In the genomic region with DNA sequence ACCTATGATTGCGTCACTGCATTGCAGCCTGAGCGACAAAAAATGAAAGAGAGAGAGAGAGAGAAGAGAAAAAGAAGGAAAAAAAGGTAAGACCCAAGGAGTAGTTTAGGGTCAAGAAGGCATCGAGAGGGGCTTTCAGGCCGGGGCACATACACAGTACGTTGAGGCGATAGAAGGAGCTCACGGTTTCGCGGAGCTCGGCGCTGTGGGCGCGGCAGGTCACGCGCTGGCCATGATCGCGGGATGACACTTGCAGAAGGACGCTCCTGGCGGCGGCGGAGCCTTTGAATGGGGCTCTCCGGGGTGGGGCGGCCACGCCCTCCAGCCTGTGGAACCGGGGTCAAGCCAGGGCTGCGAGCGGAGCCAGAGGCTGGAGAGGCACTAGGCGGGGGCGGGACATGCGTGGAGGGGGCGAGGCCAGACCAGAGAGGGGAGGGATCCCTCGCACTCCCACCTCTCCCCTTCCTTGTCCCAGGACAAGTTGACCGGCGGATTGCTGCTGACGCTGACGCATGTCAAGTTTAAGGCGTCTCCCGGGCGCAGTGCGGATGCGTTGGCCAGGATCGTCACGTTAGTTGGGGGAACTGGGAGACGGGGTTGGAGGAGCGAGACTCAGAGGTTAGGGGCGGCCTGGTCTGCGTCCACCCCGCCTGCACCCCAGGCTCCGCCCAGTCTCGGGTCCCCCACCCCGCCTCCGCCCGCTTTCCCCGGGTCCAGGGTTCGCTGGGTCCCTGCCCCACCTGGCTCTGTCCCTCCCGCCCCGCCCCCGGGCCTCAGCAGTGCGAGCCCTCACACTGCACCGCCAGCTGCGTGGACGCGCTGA, we compare ENCODE assay signal across 1 cellular context.
TF ChIP-seq lines count a peak whose summit lies in the region.

No MANE protein-coding gene starts in this region.

TF ChIP-seq in HepG2, 621 proteins besides CTCF, POLR2A, EP300 and RAD21 (continued from another document and continues in another):
- TF ChIP-seq, protein P1, sequence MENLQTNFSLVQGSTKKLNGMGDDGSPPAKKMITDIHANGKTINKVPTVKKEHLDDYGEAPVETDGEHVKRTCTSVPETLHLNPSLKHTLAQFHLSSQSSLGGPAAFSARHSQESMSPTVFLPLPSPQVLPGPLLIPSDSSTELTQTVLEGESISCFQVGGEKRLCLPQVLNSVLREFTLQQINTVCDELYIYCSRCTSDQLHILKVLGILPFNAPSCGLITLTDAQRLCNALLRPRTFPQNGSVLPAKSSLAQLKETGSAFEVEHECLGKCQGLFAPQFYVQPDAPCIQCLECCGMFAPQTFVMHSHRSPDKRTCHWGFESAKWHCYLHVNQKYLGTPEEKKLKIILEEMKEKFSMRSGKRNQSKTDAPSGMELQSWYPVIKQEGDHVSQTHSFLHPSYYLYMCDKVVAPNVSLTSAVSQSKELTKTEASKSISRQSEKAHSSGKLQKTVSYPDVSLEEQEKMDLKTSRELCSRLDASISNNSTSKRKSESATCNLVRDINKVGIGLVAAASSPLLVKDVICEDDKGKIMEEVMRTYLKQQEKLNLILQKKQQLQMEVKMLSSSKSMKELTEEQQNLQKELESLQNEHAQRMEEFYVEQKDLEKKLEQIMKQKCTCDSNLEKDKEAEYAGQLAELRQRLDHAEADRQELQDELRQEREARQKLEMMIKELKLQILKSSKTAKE (CRISPR knock-in tag; IDR thresholded peaks at IDR 0.05; ENCODE audit: borderline replicate concordance), result 0 out of 2 replicates have a peak, but pooled peaks have one; percentile 91
- TF ChIP-seq ZBTB7B (CRISPR knock-in tag; IDR thresholded peaks at IDR 0.05) (no peak), RARG (CRISPR knock-in tag; IDR thresholded peaks at IDR 0.05; ENCODE audit: low read depth) (no peak), KDM3A (CRISPR knock-in tag; IDR thresholded peaks at IDR 0.05; ENCODE audit: low read depth) (no peak), REPIN1 (CRISPR knock-in tag; IDR thresholded peaks at IDR 0.05; ENCODE audit: borderline replicate concordance, low read depth) (no peak), NR2F2 (IDR thresholded peaks at IDR 0.05; ENCODE audit: borderline replicate concordance, low read depth) (no peak), CHD4 (IDR thresholded peaks at IDR 0.05; ENCODE audit: borderline replicate concordance, low read length) (no peak), ZNF678 (CRISPR knock-in tag; IDR thresholded peaks at IDR 0.05) (no peak; the same call in 1 of the 2 replicates), YY1 (IDR thresholded peaks at IDR 0.05; ENCODE audit: insufficient read depth, insufficient replicate concordance, low read depth, low read length) (no peak), ZNF83 (CRISPR knock-in tag; IDR thresholded peaks at IDR 0.05; ENCODE audit: borderline replicate concordance) (no peak; the same call in 1 of the 2 replicates), PCBP2 (optimal IDR thresholded peaks at IDR 0.05; ENCODE audit: low read depth, low read length, poor library complexity, severe bottlenecking) (no peak), ZNF496 (CRISPR knock-in tag; IDR thresholded peaks at IDR 0.05; ENCODE audit: insufficient replicate concordance) (no peak), CREB1 (IDR thresholded peaks at IDR 0.05) (no peak), CREB1 (CRISPR knock-in tag; IDR thresholded peaks at IDR 0.05) (no peak), HOXA3 (CRISPR knock-in tag; IDR thresholded peaks at IDR 0.05) (peak; percentile 24; the same call in 1 of the 2 replicates), IKZF1 (IDR thresholded peaks at IDR 0.05) (no peak), HNRNPUL1 (IDR thresholded peaks at IDR 0.05; ENCODE audit: low read depth, low read length) (no peak), ESRRA (CRISPR knock-in tag; IDR thresholded peaks at IDR 0.05; ENCODE audit: low read depth) (no peak), SAP130 (CRISPR knock-in tag; IDR thresholded peaks at IDR 0.05; ENCODE audit: low read depth) (peak; percentile 41; the same call in 1 of the 2 replicates), NKX3-1 (CRISPR knock-in tag; IDR thresholded peaks at IDR 0.05) (no peak), RXRB (CRISPR knock-in tag; IDR thresholded peaks at IDR 0.05; ENCODE audit: borderline replicate concordance) (peak; percentile 71), ZNF333 (CRISPR knock-in tag; IDR thresholded peaks at IDR 0.05; ENCODE audit: borderline replicate concordance) (no peak), ZNF616 (CRISPR knock-in tag; IDR thresholded peaks at IDR 0.05; ENCODE audit: low read depth) (no peak), ZSCAN12 (CRISPR knock-in tag; IDR thresholded peaks at IDR 0.05) (no peak), ZNF24 (IDR thresholded peaks at IDR 0.05) (no peak), ZNF724P (CRISPR knock-in tag; IDR thresholded peaks at IDR 0.05; ENCODE audit: borderline replicate concordance) (0 out of 2 replicates have a peak, but pooled peaks have one; percentile 26), ZNF235 (CRISPR knock-in tag; IDR thresholded peaks at IDR 0.05; ENCODE audit: borderline replicate concordance) (no peak), MXD4 (CRISPR knock-in tag; IDR thresholded peaks at IDR 0.05) (0 out of 2 replicates have a peak, but pooled peaks have one; percentile 62), ZEB1 (IDR thresholded peaks at IDR 0.05; ENCODE audit: insufficient replicate concordance, low read depth) (no peak), FLYWCH1 (CRISPR knock-in tag; IDR thresholded peaks at IDR 0.05) (no peak), AGO2 (optimal IDR thresholded peaks at IDR 0.05; ENCODE audit: low read depth, low read length) (no peak)
- TF ChIP-seq, protein P2, sequence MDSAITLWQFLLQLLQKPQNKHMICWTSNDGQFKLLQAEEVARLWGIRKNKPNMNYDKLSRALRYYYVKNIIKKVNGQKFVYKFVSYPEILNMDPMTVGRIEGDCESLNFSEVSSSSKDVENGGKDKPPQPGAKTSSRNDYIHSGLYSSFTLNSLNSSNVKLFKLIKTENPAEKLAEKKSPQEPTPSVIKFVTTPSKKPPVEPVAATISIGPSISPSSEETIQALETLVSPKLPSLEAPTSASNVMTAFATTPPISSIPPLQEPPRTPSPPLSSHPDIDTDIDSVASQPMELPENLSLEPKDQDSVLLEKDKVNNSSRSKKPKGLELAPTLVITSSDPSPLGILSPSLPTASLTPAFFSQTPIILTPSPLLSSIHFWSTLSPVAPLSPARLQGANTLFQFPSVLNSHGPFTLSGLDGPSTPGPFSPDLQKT (CRISPR knock-in tag; IDR thresholded peaks at IDR 0.05; ENCODE audit: borderline replicate concordance), result no peak
- TF ChIP-seq, protein P3, sequence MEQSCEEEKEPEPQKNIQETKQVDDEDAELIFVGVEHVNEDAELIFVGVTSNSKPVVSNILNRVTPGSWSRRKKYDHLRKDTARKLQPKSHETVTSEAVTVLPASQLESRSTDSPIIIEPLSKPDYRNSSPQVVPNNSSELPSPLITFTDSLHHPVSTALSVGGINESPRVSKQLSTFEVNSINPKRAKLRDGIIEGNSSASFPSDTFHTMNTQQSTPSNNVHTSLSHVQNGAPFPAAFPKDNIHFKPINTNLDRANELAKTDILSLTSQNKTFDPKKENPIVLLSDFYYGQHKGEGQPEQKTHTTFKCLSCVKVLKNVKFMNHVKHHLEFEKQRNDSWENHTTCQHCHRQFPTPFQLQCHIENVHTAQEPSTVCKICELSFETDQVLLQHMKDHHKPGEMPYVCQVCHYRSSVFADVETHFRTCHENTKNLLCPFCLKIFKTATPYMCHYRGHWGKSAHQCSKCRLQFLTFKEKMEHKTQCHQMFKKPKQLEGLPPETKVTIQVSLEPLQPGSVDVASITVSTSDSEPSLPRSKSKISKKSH (CRISPR knock-in tag; IDR thresholded peaks at IDR 0.05; ENCODE audit: borderline replicate concordance), result no peak
- TF ChIP-seq, protein P4, sequence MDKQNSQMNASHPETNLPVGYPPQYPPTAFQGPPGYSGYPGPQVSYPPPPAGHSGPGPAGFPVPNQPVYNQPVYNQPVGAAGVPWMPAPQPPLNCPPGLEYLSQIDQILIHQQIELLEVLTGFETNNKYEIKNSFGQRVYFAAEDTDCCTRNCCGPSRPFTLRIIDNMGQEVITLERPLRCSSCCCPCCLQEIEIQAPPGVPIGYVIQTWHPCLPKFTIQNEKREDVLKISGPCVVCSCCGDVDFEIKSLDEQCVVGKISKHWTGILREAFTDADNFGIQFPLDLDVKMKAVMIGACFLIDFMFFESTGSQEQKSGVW (CRISPR knock-in tag; IDR thresholded peaks at IDR 0.05; ENCODE audit: borderline replicate concordance), result no peak
- TF ChIP-seq, protein P5, sequence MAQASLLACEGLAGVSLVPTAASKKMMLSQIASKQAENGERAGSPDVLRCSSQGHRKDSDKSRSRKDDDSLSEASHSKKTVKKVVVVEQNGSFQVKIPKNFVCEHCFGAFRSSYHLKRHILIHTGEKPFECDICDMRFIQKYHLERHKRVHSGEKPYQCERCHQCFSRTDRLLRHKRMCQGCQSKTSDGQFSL (CRISPR knock-in tag; IDR thresholded peaks at IDR 0.05), result no peak
- TF ChIP-seq, protein P6, sequence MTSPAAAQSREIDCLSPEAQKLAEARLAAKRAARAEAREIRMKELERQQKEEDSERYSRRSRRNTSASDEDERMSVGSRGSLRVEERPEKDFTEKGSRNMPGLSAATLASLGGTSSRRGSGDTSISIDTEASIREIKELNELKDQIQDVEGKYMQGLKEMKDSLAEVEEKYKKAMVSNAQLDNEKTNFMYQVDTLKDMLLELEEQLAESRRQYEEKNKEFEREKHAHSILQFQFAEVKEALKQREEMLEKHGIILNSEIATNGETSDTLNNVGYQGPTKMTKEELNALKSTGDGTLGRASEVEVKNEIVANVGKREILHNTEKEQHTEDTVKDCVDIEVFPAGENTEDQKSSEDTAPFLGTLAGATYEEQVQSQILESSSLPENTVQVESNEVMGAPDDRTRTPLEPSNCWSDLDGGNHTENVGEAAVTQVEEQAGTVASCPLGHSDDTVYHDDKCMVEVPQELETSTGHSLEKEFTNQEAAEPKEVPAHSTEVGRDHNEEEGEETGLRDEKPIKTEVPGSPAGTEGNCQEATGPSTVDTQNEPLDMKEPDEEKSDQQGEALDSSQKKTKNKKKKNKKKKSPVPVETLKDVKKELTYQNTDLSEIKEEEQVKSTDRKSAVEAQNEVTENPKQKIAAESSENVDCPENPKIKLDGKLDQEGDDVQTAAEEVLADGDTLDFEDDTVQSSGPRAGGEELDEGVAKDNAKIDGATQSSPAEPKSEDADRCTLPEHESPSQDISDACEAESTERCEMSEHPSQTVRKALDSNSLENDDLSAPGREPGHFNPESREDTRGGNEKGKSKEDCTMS (CRISPR knock-in tag; conservative IDR thresholded peaks at IDR 0.05), result no peak
- TF ChIP-seq, protein P7, sequence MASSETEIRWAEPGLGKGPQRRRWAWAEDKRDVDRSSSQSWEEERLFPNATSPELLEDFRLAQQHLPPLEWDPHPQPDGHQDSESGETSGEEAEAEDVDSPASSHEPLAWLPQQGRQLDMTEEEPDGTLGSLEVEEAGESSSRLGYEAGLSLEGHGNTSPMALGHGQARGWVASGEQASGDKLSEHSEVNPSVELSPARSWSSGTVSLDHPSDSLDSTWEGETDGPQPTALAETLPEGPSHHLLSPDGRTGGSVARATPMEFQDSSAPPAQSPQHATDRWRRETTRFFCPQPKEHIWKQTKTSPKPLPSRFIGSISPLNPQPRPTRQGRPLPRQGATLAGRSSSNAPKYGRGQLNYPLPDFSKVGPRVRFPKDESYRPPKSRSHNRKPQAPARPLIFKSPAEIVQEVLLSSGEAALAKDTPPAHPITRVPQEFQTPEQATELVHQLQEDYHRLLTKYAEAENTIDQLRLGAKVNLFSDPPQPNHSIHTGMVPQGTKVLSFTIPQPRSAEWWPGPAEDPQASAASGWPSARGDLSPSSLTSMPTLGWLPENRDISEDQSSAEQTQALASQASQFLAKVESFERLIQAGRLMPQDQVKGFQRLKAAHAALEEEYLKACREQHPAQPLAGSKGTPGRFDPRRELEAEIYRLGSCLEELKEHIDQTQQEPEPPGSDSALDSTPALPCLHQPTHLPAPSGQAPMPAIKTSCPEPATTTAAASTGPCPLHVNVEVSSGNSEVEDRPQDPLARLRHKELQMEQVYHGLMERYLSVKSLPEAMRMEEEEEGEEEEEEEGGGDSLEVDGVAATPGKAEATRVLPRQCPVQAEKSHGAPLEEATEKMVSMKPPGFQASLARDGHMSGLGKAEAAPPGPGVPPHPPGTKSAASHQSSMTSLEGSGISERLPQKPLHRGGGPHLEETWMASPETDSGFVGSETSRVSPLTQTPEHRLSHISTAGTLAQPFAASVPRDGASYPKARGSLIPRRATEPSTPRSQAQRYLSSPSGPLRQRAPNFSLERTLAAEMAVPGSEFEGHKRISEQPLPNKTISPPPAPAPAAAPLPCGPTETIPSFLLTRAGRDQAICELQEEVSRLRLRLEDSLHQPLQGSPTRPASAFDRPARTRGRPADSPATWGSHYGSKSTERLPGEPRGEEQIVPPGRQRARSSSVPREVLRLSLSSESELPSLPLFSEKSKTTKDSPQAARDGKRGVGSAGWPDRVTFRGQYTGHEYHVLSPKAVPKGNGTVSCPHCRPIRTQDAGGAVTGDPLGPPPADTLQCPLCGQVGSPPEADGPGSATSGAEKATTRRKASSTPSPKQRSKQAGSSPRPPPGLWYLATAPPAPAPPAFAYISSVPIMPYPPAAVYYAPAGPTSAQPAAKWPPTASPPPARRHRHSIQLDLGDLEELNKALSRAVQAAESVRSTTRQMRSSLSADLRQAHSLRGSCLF (CRISPR knock-in tag; IDR thresholded peaks at IDR 0.05; ENCODE audit: borderline replicate concordance), result no peak
- TF ChIP-seq, protein P8, sequence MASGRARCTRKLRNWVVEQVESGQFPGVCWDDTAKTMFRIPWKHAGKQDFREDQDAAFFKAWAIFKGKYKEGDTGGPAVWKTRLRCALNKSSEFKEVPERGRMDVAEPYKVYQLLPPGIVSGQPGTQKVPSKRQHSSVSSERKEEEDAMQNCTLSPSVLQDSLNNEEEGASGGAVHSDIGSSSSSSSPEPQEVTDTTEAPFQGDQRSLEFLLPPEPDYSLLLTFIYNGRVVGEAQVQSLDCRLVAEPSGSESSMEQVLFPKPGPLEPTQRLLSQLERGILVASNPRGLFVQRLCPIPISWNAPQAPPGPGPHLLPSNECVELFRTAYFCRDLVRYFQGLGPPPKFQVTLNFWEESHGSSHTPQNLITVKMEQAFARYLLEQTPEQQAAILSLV (CRISPR knock-in tag; IDR thresholded peaks at IDR 0.05; ENCODE audit: borderline replicate concordance), result peak; percentile 45; the same call in 1 of the 2 replicates
- TF ChIP-seq, protein P9, sequence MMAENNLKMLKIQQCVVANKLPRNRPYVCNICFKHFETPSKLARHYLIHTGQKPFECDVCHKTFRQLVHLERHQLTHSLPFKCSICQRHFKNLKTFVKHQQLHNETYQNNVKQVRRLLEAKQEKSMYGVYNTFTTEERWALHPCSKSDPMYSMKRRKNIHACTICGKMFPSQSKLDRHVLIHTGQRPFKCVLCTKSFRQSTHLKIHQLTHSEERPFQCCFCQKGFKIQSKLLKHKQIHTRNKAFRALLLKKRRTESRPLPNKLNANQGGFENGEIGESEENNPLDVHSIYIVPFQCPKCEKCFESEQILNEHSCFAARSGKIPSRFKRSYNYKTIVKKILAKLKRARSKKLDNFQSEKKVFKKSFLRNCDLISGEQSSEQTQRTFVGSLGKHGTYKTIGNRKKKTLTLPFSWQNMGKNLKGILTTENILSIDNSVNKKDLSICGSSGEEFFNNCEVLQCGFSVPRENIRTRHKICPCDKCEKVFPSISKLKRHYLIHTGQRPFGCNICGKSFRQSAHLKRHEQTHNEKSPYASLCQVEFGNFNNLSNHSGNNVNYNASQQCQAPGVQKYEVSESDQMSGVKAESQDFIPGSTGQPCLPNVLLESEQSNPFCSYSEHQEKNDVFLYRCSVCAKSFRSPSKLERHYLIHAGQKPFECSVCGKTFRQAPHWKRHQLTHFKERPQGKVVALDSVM (CRISPR knock-in tag; IDR thresholded peaks at IDR 0.05), result no peak; the same call in 1 of the 2 replicates
- TF ChIP-seq, protein P10, sequence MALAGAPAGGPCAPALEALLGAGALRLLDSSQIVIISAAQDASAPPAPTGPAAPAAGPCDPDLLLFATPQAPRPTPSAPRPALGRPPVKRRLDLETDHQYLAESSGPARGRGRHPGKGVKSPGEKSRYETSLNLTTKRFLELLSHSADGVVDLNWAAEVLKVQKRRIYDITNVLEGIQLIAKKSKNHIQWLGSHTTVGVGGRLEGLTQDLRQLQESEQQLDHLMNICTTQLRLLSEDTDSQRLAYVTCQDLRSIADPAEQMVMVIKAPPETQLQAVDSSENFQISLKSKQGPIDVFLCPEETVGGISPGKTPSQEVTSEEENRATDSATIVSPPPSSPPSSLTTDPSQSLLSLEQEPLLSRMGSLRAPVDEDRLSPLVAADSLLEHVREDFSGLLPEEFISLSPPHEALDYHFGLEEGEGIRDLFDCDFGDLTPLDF (CRISPR knock-in tag; IDR thresholded peaks at IDR 0.05), result no peak
